In genomic region chr1:26015358-26015757, GRCh38 we compare ENCODE assay signal across 1 cellular context.
A peak's percentile ranks its signal among the peaks of the same experiment; 100 is the strongest.
TF ChIP-seq lines count a peak whose summit lies in the region.

No MANE protein-coding gene starts in this region.

TF ChIP-seq in HepG2, 621 proteins besides CTCF, POLR2A, EP300 and RAD21 (continued from another document and continues in another):
- TF ChIP-seq FOXA1 (IDR thresholded peaks at IDR 0.05) (no peak), FOXA1 (CRISPR knock-in tag; IDR thresholded peaks at IDR 0.05) (0 out of 2 replicates have a peak, but pooled peaks have one; percentile 7), ETS1 (CRISPR knock-in tag; IDR thresholded peaks at IDR 0.05) (no peak), ZBTB21 (CRISPR knock-in tag; IDR thresholded peaks at IDR 0.05) (no peak), ZBTB42 (CRISPR knock-in tag; IDR thresholded peaks at IDR 0.05) (no peak), PHF20 (CRISPR knock-in tag; IDR thresholded peaks at IDR 0.05) (no peak), ZNF34 (CRISPR knock-in tag; IDR thresholded peaks at IDR 0.05; ENCODE audit: borderline replicate concordance) (no peak), ZNF510 (CRISPR knock-in tag; IDR thresholded peaks at IDR 0.05; ENCODE audit: low read depth) (no peak), ZNF557 (CRISPR knock-in tag; IDR thresholded peaks at IDR 0.05) (no peak), KAT2B (IDR thresholded peaks at IDR 0.05; ENCODE audit: borderline replicate concordance, low read depth, low read length) (no peak), SALL1 (CRISPR knock-in tag; IDR thresholded peaks at IDR 0.05) (no peak), MTA3 (CRISPR knock-in tag; IDR thresholded peaks at IDR 0.05) (no peak), ZNF460 (CRISPR knock-in tag; IDR thresholded peaks at IDR 0.05; ENCODE audit: borderline replicate concordance) (peak; percentile 82), KMT2B (CRISPR knock-in tag; IDR thresholded peaks at IDR 0.05) (no peak), XRCC5 (optimal IDR thresholded peaks at IDR 0.05; ENCODE audit: low read length) (no peak), THAP11 (CRISPR knock-in tag; IDR thresholded peaks at IDR 0.05) (no peak), NFYC (CRISPR knock-in tag; IDR thresholded peaks at IDR 0.05) (no peak), KLF6 (CRISPR knock-in tag; IDR thresholded peaks at IDR 0.05) (no peak), HMG20B (CRISPR knock-in tag; conservative IDR thresholded peaks at IDR 0.05) (no peak), ZNF143 (CRISPR knock-in tag; IDR thresholded peaks at IDR 0.05) (no peak), NFATC3 (CRISPR knock-in tag; IDR thresholded peaks at IDR 0.05) (no peak), ZNF891 (CRISPR knock-in tag; IDR thresholded peaks at IDR 0.05) (no peak), ARID5B (CRISPR knock-in tag; IDR thresholded peaks at IDR 0.05) (peak; percentile 11; the same call in 1 of the 2 replicates), GLI4 (CRISPR knock-in tag; IDR thresholded peaks at IDR 0.05; ENCODE audit: borderline replicate concordance) (no peak), ZNF761 (CRISPR knock-in tag; conservative IDR thresholded peaks at IDR 0.05) (no peak), MIER3 (CRISPR knock-in tag; IDR thresholded peaks at IDR 0.05; ENCODE audit: borderline replicate concordance) (peak; percentile 31; the same call in 1 of the 2 replicates), PRDM10 (CRISPR knock-in tag; IDR thresholded peaks at IDR 0.05; ENCODE audit: low read depth) (no peak), MZF1 (CRISPR knock-in tag; IDR thresholded peaks at IDR 0.05; ENCODE audit: borderline replicate concordance) (no peak), ZNF256 (CRISPR knock-in tag; conservative IDR thresholded peaks at IDR 0.05) (no peak), ZNF597 (CRISPR knock-in tag; IDR thresholded peaks at IDR 0.05) (no peak), FOXK2 (IDR thresholded peaks at IDR 0.05) (no peak), SOX6 (IDR thresholded peaks at IDR 0.05) (no peak), SOX6 (CRISPR knock-in tag; IDR thresholded peaks at IDR 0.05) (0 out of 2 replicates have a peak, but pooled peaks have one; percentile 31), ZFP91 (CRISPR knock-in tag; IDR thresholded peaks at IDR 0.05; ENCODE audit: borderline replicate concordance) (no peak), ZSCAN29 (CRISPR knock-in tag; conservative IDR thresholded peaks at IDR 0.05) (no peak), ZNF83 (CRISPR knock-in tag; IDR thresholded peaks at IDR 0.05; ENCODE audit: borderline replicate concordance) (no peak), SAP130 (CRISPR knock-in tag; IDR thresholded peaks at IDR 0.05; ENCODE audit: low read depth) (no peak), MEF2D (CRISPR knock-in tag; IDR thresholded peaks at IDR 0.05) (no peak), CREBL2 (CRISPR knock-in tag; IDR thresholded peaks at IDR 0.05; ENCODE audit: borderline replicate concordance) (no peak), PCBP2 (optimal IDR thresholded peaks at IDR 0.05; ENCODE audit: low read depth, low read length, poor library complexity, severe bottlenecking) (no peak)
- TF ChIP-seq, protein P1, sequence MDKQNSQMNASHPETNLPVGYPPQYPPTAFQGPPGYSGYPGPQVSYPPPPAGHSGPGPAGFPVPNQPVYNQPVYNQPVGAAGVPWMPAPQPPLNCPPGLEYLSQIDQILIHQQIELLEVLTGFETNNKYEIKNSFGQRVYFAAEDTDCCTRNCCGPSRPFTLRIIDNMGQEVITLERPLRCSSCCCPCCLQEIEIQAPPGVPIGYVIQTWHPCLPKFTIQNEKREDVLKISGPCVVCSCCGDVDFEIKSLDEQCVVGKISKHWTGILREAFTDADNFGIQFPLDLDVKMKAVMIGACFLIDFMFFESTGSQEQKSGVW (CRISPR knock-in tag; IDR thresholded peaks at IDR 0.05; ENCODE audit: borderline replicate concordance) = no peak
- TF ChIP-seq, protein P2, sequence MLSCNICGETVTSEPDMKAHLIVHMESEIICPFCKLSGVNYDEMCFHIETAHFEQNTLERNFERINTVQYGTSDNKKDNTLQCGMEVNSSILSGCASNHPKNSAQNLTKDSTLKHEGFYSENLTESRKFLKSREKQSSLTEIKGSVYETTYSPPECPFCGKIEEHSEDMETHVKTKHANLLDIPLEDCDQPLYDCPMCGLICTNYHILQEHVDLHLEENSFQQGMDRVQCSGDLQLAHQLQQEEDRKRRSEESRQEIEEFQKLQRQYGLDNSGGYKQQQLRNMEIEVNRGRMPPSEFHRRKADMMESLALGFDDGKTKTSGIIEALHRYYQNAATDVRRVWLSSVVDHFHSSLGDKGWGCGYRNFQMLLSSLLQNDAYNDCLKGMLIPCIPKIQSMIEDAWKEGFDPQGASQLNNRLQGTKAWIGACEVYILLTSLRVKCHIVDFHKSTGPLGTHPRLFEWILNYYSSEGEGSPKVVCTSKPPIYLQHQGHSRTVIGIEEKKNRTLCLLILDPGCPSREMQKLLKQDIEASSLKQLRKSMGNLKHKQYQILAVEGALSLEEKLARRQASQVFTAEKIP (CRISPR knock-in tag; IDR thresholded peaks at IDR 0.05; ENCODE audit: borderline replicate concordance) = no peak
- TF ChIP-seq, protein P3, sequence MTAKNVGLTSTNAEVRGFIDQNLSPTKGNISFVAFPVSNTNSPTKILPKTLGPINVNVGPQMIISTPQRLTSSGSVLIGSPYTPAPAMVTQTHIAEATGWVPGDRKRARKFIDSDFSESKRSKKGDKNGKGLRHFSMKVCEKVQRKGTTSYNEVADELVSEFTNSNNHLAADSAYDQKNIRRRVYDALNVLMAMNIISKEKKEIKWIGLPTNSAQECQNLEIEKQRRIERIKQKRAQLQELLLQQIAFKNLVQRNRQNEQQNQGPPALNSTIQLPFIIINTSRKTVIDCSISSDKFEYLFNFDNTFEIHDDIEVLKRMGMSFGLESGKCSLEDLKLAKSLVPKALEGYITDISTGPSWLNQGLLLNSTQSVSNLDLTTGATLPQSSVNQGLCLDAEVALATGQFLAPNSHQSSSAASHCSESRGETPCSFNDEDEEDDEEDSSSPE (CRISPR knock-in tag; IDR thresholded peaks at IDR 0.05) = no peak
- TF ChIP-seq, protein P4, sequence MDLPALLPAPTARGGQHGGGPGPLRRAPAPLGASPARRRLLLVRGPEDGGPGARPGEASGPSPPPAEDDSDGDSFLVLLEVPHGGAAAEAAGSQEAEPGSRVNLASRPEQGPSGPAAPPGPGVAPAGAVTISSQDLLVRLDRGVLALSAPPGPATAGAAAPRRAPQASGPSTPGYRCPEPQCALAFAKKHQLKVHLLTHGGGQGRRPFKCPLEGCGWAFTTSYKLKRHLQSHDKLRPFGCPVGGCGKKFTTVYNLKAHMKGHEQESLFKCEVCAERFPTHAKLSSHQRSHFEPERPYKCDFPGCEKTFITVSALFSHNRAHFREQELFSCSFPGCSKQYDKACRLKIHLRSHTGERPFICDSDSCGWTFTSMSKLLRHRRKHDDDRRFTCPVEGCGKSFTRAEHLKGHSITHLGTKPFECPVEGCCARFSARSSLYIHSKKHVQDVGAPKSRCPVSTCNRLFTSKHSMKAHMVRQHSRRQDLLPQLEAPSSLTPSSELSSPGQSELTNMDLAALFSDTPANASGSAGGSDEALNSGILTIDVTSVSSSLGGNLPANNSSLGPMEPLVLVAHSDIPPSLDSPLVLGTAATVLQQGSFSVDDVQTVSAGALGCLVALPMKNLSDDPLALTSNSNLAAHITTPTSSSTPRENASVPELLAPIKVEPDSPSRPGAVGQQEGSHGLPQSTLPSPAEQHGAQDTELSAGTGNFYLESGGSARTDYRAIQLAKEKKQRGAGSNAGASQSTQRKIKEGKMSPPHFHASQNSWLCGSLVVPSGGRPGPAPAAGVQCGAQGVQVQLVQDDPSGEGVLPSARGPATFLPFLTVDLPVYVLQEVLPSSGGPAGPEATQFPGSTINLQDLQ (CRISPR knock-in tag; IDR thresholded peaks at IDR 0.05) = no peak
- TF ChIP-seq, protein P5, sequence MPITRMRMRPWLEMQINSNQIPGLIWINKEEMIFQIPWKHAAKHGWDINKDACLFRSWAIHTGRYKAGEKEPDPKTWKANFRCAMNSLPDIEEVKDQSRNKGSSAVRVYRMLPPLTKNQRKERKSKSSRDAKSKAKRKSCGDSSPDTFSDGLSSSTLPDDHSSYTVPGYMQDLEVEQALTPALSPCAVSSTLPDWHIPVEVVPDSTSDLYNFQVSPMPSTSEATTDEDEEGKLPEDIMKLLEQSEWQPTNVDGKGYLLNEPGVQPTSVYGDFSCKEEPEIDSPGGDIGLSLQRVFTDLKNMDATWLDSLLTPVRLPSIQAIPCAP (CRISPR knock-in tag; IDR thresholded peaks at IDR 0.05; ENCODE audit: low read depth) = no peak
